8 cellular contexts compared by ENCODE assay signal in genomic region chr3:141011511-141012262, GRCh38. TPM values are rescaled to one million over a fixed set of nuclear protein-coding genes. Genes with fewer than 3 reads are reported as not detected.
DNase-seq lines count a peak whose midpoint lies in the region; ATAC-seq and TF ChIP-seq lines count a peak whose summit lies in the region.

No MANE protein-coding gene starts in this region.

- no peaks in the 10 kb centered on the region for H3K9me3 Mint-ChIP-seq in activated naive CD8-positive, alpha-beta T cell treated with anti-CD3 and anti-CD28 coated beads, Interleukin-2, amount 10 ng/mL, durations not matched to agents 7 days and 5 days

- WGBS in heart right ventricle, 2 donors: 22 to 24% methylated on average over 14 of the region's 14 CpGs

- H3K27ac Mint-ChIP-seq in activated naive CD8-positive, alpha-beta T cell treated with anti-CD3 and anti-CD28 coated beads, Interleukin-2, amount 10 ng/mL, durations not matched to agents 7 days and 5 days: no peak overlapping the region

- peaks cover 0 to 11% (median 5%) of the 10 kb centered on the region in 9 donors for H3K4me1 ChIP-seq in heart right ventricle

- H3K4me1 Mint-ChIP-seq in activated naive CD8-positive, alpha-beta T cell treated with anti-CD3 and anti-CD28 coated beads, Interleukin-2, amount 10 ng/mL, durations not matched to agents 7 days and 5 days: peaks cover 6% of the 10 kb centered on the region

- peaks cover 54% of the 10 kb centered on the region for H3K27me3 Mint-ChIP-seq in activated naive CD8-positive, alpha-beta T cell treated with anti-CD3 and anti-CD28 coated beads, Interleukin-2, amount 10 ng/mL, durations not matched to agents 7 days and 5 days

- TF ChIP-seq CTCF in heart right ventricle (IDR thresholded peaks at IDR 0.05): peak; percentile 58 to 89 (median 84)

- H3K4me3 Mint-ChIP-seq in activated naive CD8-positive, alpha-beta T cell treated with anti-CD3 and anti-CD28 coated beads, Interleukin-2, amount 10 ng/mL, durations not matched to agents 7 days and 5 days: no peak overlapping the region

- no peak overlapping the region for H3K27ac ChIP-seq in heart right ventricle

- no peaks in the 10 kb centered on the region for H3K9me3 ChIP-seq in heart right ventricle

- peak; percentile 93 for ATAC-seq in activated naive CD8-positive, alpha-beta T cell treated with anti-CD3 and anti-CD28 coated beads, Interleukin-2, amount 10 ng/mL, durations not matched to agents 7 days and 5 days (ENCODE audit: low read depth)
- peak; percentile 62 to 84 (median 78) for ATAC-seq in heart right ventricle

- intact Hi-C loops in heart right ventricle (cut with DNase I): loop anchor here in 9 of 10 donors (1.0 to 5.0 kb wide), 5 partner anchors 93 to 181 kb away; no protein-coding TSS in a partner anchor

- H3K27me3 ChIP-seq in heart right ventricle: peaks cover 0 to 12% (median 5%) of the 10 kb centered on the region in 7 donors

- H3K36me3 Mint-ChIP-seq in activated naive CD8-positive, alpha-beta T cell treated with anti-CD3 and anti-CD28 coated beads, Interleukin-2, amount 10 ng/mL, durations not matched to agents 7 days and 5 days: no peaks in the 10 kb centered on the region

- H3K36me3 ChIP-seq in heart right ventricle: no peaks in the 10 kb centered on the region

- POLR2A ChIA-PET in activated naive CD8-positive, alpha-beta T cell treated with anti-CD3 and anti-CD28 coated beads, Interleukin-2, amount 10 ng/mL, durations not matched to agents 7 days and 5 days (lab: Charles Lee): no interaction called here

- DNase-seq in DMS79 treated with DMSO at 0.1 percent for 48 hours (lab: John Stamatoyannopoulos, UW) (peak; percentile 22), GOT3 (lab: John Stamatoyannopoulos, UW) (peak; percentile 42), NCI-H1048 (lab: John Stamatoyannopoulos, UW) (peak; percentile 66), SW480 (ENCODE audit: low spot score) (peak; percentile 56), heart right ventricle (peak; percentile 78 to 85), putamen (ENCODE audit: low spot score) (peak; percentile 30), mesenteric fat pad (ENCODE audit: low spot score) (no peak)
- DNase-seq in activated naive CD8-positive, alpha-beta T cell treated with anti-CD3 and anti-CD28 coated beads, Interleukin-2, amount 10 ng/mL, durations not matched to agents 7 days and 5 days: peak; percentile 86

- no peak overlapping the region for H3K4me3 ChIP-seq in heart right ventricle

RNA-seq across cellular contexts. Expression of gene SPSB4, which starts 39.5 kb away (rescaled TPM):
- total RNA-seq in activated naive CD8-positive, alpha-beta T cell treated with anti-CD3 and anti-CD28 coated beads, Interleukin-2, amount 10 ng/mL, durations not matched to agents 7 days and 5 days: not detected
- total RNA-seq in heart right ventricle: 1 to 10 TPM; 2.1 to 8.7 (median 4.7) TPM
- polyA plus RNA-seq in heart right ventricle: 1 to 10 TPM; 2.1 to 2.3 TPM
- total RNA-seq in mesenteric fat pad: 1.1 TPM
